In the genomic region with DNA sequence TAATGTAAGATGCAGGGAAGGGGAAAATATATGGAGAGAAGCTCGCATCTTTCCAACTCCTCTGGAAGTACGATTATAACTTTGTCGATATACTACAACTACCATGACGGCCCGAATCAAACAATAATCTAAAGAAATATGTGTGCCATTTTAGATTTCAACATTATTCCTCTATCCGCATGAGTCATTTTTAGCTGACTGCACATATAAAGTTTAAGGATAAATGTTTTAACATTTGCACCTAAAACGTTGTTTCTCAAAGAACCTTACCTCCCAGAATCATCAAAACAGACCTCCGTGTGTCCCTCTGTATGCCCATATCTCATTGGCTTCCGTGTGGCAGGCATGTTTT, we compare ENCODE assay signal across 8 cellular contexts. TPM values are rescaled to one million over a fixed set of nuclear protein-coding genes. Genes with fewer than 3 reads are reported as not detected.
DNase-seq lines count a peak whose midpoint lies in the region; ATAC-seq, FAIRE-seq and TF ChIP-seq lines count a peak whose summit lies in the region.

No MANE protein-coding gene starts in this region.

- peaks cover 26% of the 10 kb centered on the region for H3K36me3 ChIP-seq in HUES48 (ENCODE audit: control insufficient read depth, insufficient read depth, low read length)
- no peaks in the 10 kb centered on the region for H3K36me3 ChIP-seq in mammary epithelial cell (ENCODE audit: insufficient read depth, low read length)
- H3K36me3 ChIP-seq in muscle layer of colon (ENCODE audit: insufficient read depth, low read length) = no peaks in the 10 kb centered on the region

- H3K27ac ChIP-seq in A549 = peak overlapping the region; percentile 83 to 96
- H3K27ac ChIP-seq in HUES48 (ENCODE audit: low read depth, low read length) = peak overlapping the region; percentile 93
- peak overlapping the region; percentile 98 for H3K27ac ChIP-seq in mammary epithelial cell (ENCODE audit: insufficient read depth, low read depth, low read length)
- peak overlapping the region; percentile 54 for H3K27ac ChIP-seq in muscle layer of colon (ENCODE audit: low read depth, low read length)

- H3K9me3 ChIP-seq in A549 = no peaks in the 10 kb centered on the region
- H3K9me3 ChIP-seq in HUES48 (ENCODE audit: control insufficient read depth, insufficient read depth, low read length) = no peaks in the 10 kb centered on the region
- H3K9me3 ChIP-seq in mammary epithelial cell (replicated peaks; ENCODE audit: insufficient read depth, low read length) = no peaks in the 10 kb centered on the region
- H3K9me3 ChIP-seq in muscle layer of colon (ENCODE audit: low read length) = no peaks in the 10 kb centered on the region

- POLR2A ChIA-PET in A549 (lab: Yijun Ruan, JAX) = interaction anchor here (0.9 to 1.6 kb wide), 7 partner anchors 12 to 538 kb away, joined by 3 to 43 read pairs (median 3); a partner anchor contains a TSS

- peak overlapping the region; percentile 95 for H3K4me2 ChIP-seq in A549
- peak overlapping the region; percentile 94 for H3K4me2 ChIP-seq in mammary epithelial cell (ENCODE audit: insufficient read depth, low read depth, low read length)

- TF ChIP-seq RAD21 in A549 (conservative IDR thresholded peaks at IDR 0.05 in 1 of 2, IDR thresholded peaks at IDR 0.05 in 1 of 2) = no peak

- peaks cover 80% of the 10 kb centered on the region for H3K79me2 ChIP-seq in mammary epithelial cell (ENCODE audit: insufficient read depth, low read length)

- CTCF ChIA-PET in A549 (lab: Yijun Ruan, JAX) = interaction anchor here (0.8 to 2.5 kb wide), 5 partner anchors 16 to 138 kb away, joined by 4 to 18 read pairs (median 5); a partner anchor contains a TSS
- CTCF ChIA-PET in mammary epithelial cell (lab: Charles Lee; ENCODE audit: low non-redundant PET) = interaction anchor here (1.4 kb wide), 1 partner anchor 25 kb away, joined by 4 read pairs; no protein-coding TSS in a partner anchor

- BruUV-seq in mammary epithelial cell (replicated peaks; lab: Mats Ljungman, UMichigan) = TSS peak; percentile 73

- ATAC-seq in A549 (no peak), HG03097 (IDR thresholded peaks at IDR 0.05; ENCODE audit: low FRiP score, unreplicated experiment) (no peak), esophagus mucosa (no peak)

- TF ChIP-seq POLR2A in A549 (IDR thresholded peaks at IDR 0.05; ENCODE audit: low read length) = no peak

- H4K20me1 ChIP-seq in mammary epithelial cell (ENCODE audit: insufficient read depth, low read length) = no peaks in the 10 kb centered on the region

- no peaks in the 10 kb centered on the region for H3K27me3 ChIP-seq in HUES48 (ENCODE audit: control insufficient read depth, insufficient read depth, low read length)
- H3K27me3 ChIP-seq in mammary epithelial cell (ENCODE audit: insufficient read depth, low read length) = no peaks in the 10 kb centered on the region
- no peaks in the 10 kb centered on the region for H3K27me3 ChIP-seq in muscle layer of colon (ENCODE audit: control insufficient read depth in 1 of 2, insufficient read depth in 2 of 2, low read length in 2 of 2)

- H3K4me3 ChIP-seq in A549 = peak overlapping the region; percentile 69
- H3K4me3 ChIP-seq in HUES48 (ENCODE audit: low read depth, low read length) = peak overlapping the region; percentile 84
- peak overlapping the region; percentile 86 to 98 (median 95) for H3K4me3 ChIP-seq in mammary epithelial cell (replicated peaks in 1 of 3; ENCODE audit: insufficient read depth in 1 of 3, low read depth in 2 of 3, low read length in 3 of 3)
- H3K4me3 ChIP-seq in muscle layer of colon (ENCODE audit: low read depth in 1 of 2, low read length in 2 of 2) = peak overlapping the region; percentile 71 to 94

- H3K4me1 ChIP-seq in A549 = peaks cover 47% of the 10 kb centered on the region
- H3K4me1 ChIP-seq in HUES48 (ENCODE audit: control insufficient read depth, insufficient read depth, low read length) = peaks cover 31% of the 10 kb centered on the region
- H3K4me1 ChIP-seq in mammary epithelial cell (ENCODE audit: insufficient read depth, low read length) = peaks cover 16% of the 10 kb centered on the region
- H3K4me1 ChIP-seq in muscle layer of colon (ENCODE audit: insufficient read depth, low read length) = peaks cover 19% of the 10 kb centered on the region

- H2AFZ ChIP-seq in mammary epithelial cell (ENCODE audit: low read depth, low read length) = peak overlapping the region; percentile 95

- H3K9ac ChIP-seq in HUES48 (ENCODE audit: low read depth, low read length) = peak overlapping the region; percentile 83
- H3K9ac ChIP-seq in mammary epithelial cell (ENCODE audit: insufficient read depth, low read length) = peak overlapping the region; percentile 99
- peak overlapping the region; percentile 86 for H3K9ac ChIP-seq in muscle layer of colon (ENCODE audit: low read length)

- in situ Hi-C loops in mammary epithelial cell (cut with MboI; ENCODE audit: low sequenced_read_pairs in 2 of 2) = no loop called here

- intact Hi-C loops in mammary epithelial cell (cut with micrococcal nuclease) = no loop called here

- FAIRE-seq in A549 (lab: Jason Lieb, UNC) (no peak), urothelium cell line (lab: Jason Lieb, UNC) (no peak)

- no peak for TF ChIP-seq CTCF in A549 (IDR thresholded peaks at IDR 0.05)
- TF ChIP-seq CTCF in mammary epithelial cell (conservative IDR thresholded peaks at IDR 0.05 in 1 of 2, IDR thresholded peaks at IDR 0.05 in 1 of 2; ENCODE audit: extremely low read depth in 1 of 2, insufficient read depth in 1 of 2, low read depth in 1 of 2, low read length in 2 of 2) = no peak

- dilution Hi-C loops in mammary epithelial cell (cut with HindIII; ENCODE audit: low sequenced_read_pairs) = no loop called here

- no peak for DNase-seq in A549 (ENCODE audit: low read depth in 1 of 2, low spot score in 1 of 2)
- no peak for DNase-seq in mammary epithelial cell
- DNase-seq in urothelium cell line (ENCODE audit: low spot score) = no peak
- no peak for DNase-seq in GDM1 (lab: John Stamatoyannopoulos, UW)

- no peak for TF ChIP-seq EP300 in A549 (IDR thresholded peaks at IDR 0.05)

- WGBS in A549 (ENCODE audit: missing lambda C conversion rate) = 27% methylated on average over 9 of the region's 9 CpGs
- 0% methylated on average over 9 of the region's 9 CpGs for WGBS in mammary epithelial cell (ENCODE audit: low coverage, missing lambda C conversion rate)

TF ChIP-seq in A549, 52 proteins besides CTCF, POLR2A, EP300 and RAD21:
- no peak for TF ChIP-seq RNF2 (IDR thresholded peaks at IDR 0.05; ENCODE audit: borderline replicate concordance, low read depth)
- 0 out of 2 replicates have a peak, but pooled peaks have one; percentile 4 for TF ChIP-seq TFCP2L1 (CRISPR knock-in tag; IDR thresholded peaks at IDR 0.05)
- TF ChIP-seq, protein P1, sequence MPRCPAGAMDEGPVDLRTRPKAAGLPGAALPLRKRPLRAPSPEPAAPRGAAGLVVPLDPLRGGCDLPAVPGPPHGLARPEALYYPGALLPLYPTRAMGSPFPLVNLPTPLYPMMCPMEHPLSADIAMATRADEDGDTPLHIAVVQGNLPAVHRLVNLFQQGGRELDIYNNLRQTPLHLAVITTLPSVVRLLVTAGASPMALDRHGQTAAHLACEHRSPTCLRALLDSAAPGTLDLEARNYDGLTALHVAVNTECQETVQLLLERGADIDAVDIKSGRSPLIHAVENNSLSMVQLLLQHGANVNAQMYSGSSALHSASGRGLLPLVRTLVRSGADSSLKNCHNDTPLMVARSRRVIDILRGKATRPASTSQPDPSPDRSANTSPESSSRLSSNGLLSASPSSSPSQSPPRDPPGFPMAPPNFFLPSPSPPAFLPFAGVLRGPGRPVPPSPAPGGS (IDR thresholded peaks at IDR 0.05) = no peak
- TF ChIP-seq MAFK (IDR thresholded peaks at IDR 0.05; ENCODE audit: partially characterized antibody) = peak; percentile 81

RNA-seq across cellular contexts. Expression of a gene that starts 0.5 kb away (rescaled TPM):
- polyA plus RNA-seq in A549 (2011; rRNA removed) = 21.1 and 35.6 TPM in 2 replicates
- polyA plus RNA-seq in A549 (2012; cell fraction: cytosol; rRNA removed) = 5.8 and 6.0 TPM in 2 replicates
- polyA plus RNA-seq in A549 (2012; cell fraction: nucleus; rRNA removed) = 3.5 and 3.9 TPM in 2 replicates
- 14.4 to 16.3 TPM (median 16.0 TPM) in 3 replicates for polyA plus RNA-seq in A549 (2017; fragmentation: RNase III; extraction: RNeasy Plus Mini Kit Qiagen cat#74134 plus additional on column Dnase treatment)
- 17.9 and 19.7 TPM in 2 replicates for polyA minus RNA-seq in A549 (2011; rRNA and poly(A)+ RNA removed)
- total RNA-seq in mammary epithelial cell = 10 to 100 TPM in 1 of 2 donors, 1 to 10 TPM in 1; 7.7 to 21.1 TPM
- 10.6 TPM for polyA plus RNA-seq in mammary epithelial cell
- polyA minus RNA-seq in mammary epithelial cell = 18.8 TPM
- 8.7 TPM for total RNA-seq in esophagus mucosa

RNA-seq across cellular contexts. Expression of a gene that starts 0.6 kb away (rescaled TPM):
- polyA plus RNA-seq in A549 (2011; rRNA removed) (15.3 and 15.9 TPM in 2 replicates), A549 (2017; fragmentation: RNase III; extraction: RNeasy Plus Mini Kit Qiagen cat#74134 plus additional on column Dnase treatment) (16.4 to 20.7 TPM (median 18.4 TPM) in 3 replicates), mammary epithelial cell (9.5 TPM)
- 3.0 TPM in 2 replicates for polyA plus RNA-seq in A549 (2012; cell fraction: cytosol; rRNA removed)
- 1.6 and 2.8 TPM in 2 replicates for polyA plus RNA-seq in A549 (2012; cell fraction: nucleus; rRNA removed)
- polyA minus RNA-seq in A549 (2011; rRNA and poly(A)+ RNA removed) = 26.5 and 26.9 TPM in 2 replicates
- total RNA-seq in mammary epithelial cell (10 to 100 TPM; 25.2 to 35.4 TPM), esophagus mucosa (11.0 TPM)
- 20.7 TPM for polyA minus RNA-seq in mammary epithelial cell

RNA-seq across cellular contexts. Expression of a gene that starts 25.0 kb away (rescaled TPM):
- polyA plus RNA-seq in A549 (2011; rRNA removed) (72.3 and 76.1 TPM in 2 replicates), A549 (2017; fragmentation: RNase III; extraction: RNeasy Plus Mini Kit Qiagen cat#74134 plus additional on column Dnase treatment) (42.9 to 48.2 TPM (median 43.0 TPM) in 3 replicates), mammary epithelial cell (134 TPM)
- 145 and 182 TPM in 2 replicates for polyA plus RNA-seq in A549 (2012; cell fraction: cytosol; rRNA removed)
- 144 and 188 TPM in 2 replicates for polyA plus RNA-seq in A549 (2012; cell fraction: nucleus; rRNA removed)
- polyA minus RNA-seq in A549 (2011; rRNA and poly(A)+ RNA removed) = 284 and 330 TPM in 2 replicates
- total RNA-seq in mammary epithelial cell (100 to 1,000 TPM in 1 of 2 donors, 10 to 100 TPM in 1; 48.2 to 108 TPM), esophagus mucosa (58.4 TPM)
- 100 TPM for polyA minus RNA-seq in mammary epithelial cell
